1 cellular context compared by ENCODE assay signal in the genomic region with DNA sequence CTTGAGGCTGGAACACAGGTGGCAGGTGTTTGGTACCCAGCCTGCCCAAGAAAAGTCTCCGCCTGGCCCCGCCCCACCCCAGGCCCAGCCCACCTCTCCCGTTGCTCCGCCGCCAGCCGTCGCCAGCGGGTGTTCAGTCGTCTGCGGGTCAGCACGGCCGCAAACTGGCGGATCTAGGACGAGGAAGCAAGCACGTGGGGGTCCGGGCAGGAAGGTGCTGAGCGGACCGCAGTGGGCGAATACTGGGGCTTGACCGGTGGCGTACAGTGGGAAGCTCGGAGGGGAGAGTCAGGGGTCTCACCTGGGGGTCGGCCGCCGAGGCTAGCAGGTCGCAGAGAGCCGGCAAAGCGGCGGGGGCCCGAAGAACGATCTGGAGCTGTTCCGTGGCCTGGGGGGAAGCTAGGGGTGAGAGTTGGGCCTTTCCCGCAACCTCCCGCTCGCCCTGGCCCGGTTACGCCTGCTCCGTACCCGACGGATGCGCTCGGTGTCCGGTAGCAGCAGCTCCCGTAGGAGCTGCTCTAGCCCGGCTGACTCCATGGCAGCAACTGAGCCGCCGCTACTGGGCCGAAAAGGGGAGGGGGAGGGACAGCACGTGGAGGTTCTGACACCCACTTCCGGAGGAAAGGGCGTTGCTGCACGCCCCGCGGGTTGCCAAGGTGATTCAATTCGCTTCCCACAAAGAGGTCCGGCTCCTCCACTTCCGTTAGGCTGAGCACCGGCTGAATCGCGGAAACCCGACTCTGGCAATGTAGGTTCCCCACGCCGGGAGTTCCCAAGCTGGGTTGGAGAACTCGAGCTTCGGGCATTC.
TF ChIP-seq lines count a peak whose summit lies in the region.

A gene with protein sequence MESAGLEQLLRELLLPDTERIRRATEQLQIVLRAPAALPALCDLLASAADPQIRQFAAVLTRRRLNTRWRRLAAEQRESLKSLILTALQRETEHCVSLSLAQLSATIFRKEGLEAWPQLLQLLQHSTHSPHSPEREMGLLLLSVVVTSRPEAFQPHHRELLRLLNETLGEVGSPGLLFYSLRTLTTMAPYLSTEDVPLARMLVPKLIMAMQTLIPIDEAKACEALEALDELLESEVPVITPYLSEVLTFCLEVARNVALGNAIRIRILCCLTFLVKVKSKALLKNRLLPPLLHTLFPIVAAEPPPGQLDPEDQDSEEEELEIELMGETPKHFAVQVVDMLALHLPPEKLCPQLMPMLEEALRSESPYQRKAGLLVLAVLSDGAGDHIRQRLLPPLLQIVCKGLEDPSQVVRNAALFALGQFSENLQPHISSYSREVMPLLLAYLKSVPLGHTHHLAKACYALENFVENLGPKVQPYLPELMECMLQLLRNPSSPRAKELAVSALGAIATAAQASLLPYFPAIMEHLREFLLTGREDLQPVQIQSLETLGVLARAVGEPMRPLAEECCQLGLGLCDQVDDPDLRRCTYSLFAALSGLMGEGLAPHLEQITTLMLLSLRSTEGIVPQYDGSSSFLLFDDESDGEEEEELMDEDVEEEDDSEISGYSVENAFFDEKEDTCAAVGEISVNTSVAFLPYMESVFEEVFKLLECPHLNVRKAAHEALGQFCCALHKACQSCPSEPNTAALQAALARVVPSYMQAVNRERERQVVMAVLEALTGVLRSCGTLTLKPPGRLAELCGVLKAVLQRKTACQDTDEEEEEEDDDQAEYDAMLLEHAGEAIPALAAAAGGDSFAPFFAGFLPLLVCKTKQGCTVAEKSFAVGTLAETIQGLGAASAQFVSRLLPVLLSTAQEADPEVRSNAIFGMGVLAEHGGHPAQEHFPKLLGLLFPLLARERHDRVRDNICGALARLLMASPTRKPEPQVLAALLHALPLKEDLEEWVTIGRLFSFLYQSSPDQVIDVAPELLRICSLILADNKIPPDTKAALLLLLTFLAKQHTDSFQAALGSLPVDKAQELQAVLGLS (minus strand): TSS at position 566 of the 808 bp plus-strand sequence. CDS start 29 bp downstream, at position 537.

TF ChIP-seq in HEK293, 187 proteins besides CTCF, POLR2A, EP300 and RAD21 (continued from another document):
- TF ChIP-seq, protein P1, sequence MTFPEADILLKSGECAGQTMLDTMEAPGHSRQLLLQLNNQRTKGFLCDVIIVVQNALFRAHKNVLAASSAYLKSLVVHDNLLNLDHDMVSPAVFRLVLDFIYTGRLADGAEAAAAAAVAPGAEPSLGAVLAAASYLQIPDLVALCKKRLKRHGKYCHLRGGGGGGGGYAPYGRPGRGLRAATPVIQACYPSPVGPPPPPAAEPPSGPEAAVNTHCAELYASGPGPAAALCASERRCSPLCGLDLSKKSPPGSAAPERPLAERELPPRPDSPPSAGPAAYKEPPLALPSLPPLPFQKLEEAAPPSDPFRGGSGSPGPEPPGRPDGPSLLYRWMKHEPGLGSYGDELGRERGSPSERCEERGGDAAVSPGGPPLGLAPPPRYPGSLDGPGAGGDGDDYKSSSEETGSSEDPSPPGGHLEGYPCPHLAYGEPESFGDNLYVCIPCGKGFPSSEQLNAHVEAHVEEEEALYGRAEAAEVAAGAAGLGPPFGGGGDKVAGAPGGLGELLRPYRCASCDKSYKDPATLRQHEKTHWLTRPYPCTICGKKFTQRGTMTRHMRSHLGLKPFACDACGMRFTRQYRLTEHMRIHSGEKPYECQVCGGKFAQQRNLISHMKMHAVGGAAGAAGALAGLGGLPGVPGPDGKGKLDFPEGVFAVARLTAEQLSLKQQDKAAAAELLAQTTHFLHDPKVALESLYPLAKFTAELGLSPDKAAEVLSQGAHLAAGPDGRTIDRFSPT (tag by site-specific recombination; IDR thresholded peaks at IDR 0.05) = no peak
- peak; percentile 99 for TF ChIP-seq OSR2 (tag by site-specific recombination; IDR thresholded peaks at IDR 0.05)
- TF ChIP-seq, protein P2, sequence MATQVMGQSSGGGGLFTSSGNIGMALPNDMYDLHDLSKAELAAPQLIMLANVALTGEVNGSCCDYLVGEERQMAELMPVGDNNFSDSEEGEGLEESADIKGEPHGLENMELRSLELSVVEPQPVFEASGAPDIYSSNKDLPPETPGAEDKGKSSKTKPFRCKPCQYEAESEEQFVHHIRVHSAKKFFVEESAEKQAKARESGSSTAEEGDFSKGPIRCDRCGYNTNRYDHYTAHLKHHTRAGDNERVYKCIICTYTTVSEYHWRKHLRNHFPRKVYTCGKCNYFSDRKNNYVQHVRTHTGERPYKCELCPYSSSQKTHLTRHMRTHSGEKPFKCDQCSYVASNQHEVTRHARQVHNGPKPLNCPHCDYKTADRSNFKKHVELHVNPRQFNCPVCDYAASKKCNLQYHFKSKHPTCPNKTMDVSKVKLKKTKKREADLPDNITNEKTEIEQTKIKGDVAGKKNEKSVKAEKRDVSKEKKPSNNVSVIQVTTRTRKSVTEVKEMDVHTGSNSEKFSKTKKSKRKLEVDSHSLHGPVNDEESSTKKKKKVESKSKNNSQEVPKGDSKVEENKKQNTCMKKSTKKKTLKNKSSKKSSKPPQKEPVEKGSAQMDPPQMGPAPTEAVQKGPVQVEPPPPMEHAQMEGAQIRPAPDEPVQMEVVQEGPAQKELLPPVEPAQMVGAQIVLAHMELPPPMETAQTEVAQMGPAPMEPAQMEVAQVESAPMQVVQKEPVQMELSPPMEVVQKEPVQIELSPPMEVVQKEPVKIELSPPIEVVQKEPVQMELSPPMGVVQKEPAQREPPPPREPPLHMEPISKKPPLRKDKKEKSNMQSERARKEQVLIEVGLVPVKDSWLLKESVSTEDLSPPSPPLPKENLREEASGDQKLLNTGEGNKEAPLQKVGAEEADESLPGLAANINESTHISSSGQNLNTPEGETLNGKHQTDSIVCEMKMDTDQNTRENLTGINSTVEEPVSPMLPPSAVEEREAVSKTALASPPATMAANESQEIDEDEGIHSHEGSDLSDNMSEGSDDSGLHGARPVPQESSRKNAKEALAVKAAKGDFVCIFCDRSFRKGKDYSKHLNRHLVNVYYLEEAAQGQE (tag by site-specific recombination; IDR thresholded peaks at IDR 0.05) = peak; percentile 68
- 0 out of 2 replicates have a peak, but pooled peaks have one; percentile 20 for TF ChIP-seq ZBTB1 (tag by site-specific recombination; IDR thresholded peaks at IDR 0.05)
- peak; percentile 91 for TF ChIP-seq ZBTB17 (tag by site-specific recombination; IDR thresholded peaks at IDR 0.05)
